In the genomic region with DNA sequence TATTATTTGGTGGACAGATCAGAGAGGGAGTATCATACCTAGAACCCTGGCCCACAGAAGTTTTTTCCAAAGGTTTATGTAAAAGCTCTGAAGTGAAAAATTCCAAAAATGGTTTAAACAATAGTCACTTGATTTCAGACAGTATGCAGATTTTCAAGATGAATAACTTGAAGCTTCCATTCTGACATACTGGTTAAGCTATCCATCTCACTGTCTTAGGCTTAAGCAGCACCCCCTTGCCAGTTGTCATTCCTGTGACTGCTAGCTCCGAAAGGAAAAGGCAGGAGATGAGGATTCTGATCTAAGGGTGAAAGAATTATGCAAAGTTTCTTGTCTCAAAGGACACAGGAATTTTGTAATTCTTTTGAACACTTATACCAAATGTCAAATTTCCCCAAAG, we compare ENCODE assay signal across 16 cellular contexts.
"Had no signal": no experiment of that assay in that cellular context is flagged by ENCODE, and none has a peak within 500 bp of the region (broad histone marks: within the 10 kb centered on the region; RNA-seq: fewer than 3 reads in every experiment).

No MANE protein-coding gene starts in this region.

- H3K36me3 Mint-ChIP-seq: activated naive CD8-positive, alpha-beta T cell treated with anti-CD3 and anti-CD28 coated beads, Interleukin-2, amount 10 ng/mL, durations not matched to agents 7 days and 5 days; memory B cell had no signal

- H3K27ac ChIP-seq: ascending aorta, cardiac muscle cell, thoracic aorta had no signal

- H3K4me3 Mint-ChIP-seq: activated naive CD8-positive, alpha-beta T cell treated with anti-CD3 and anti-CD28 coated beads, Interleukin-2, amount 10 ng/mL, durations not matched to agents 7 days and 5 days; activated T-helper 1 cell treated with anti-CD3 and anti-CD28 coated beads, Interleukin-12 subunit alpha, Interleukin-12 subunit beta, Interleukin-2, Interleukin-4 antibody, amounts not matched to agents 30 ng/mL and 10 ng/mL and 1 ng/mL, durations not matched to agents 14 hours and 24 hours and 36 hours; memory B cell; nephron progenitor cell had no signal

- H3K4me1 ChIP-seq: ascending aorta had no signal

- DNase-seq: activated naive CD8-positive, alpha-beta T cell treated with anti-CD3 and anti-CD28 coated beads, Interleukin-2, amount 10 ng/mL, durations not matched to agents 7 days and 5 days; erythroblast; left ventricle myocardium superior; nephron progenitor cell; occipital lobe; stimulated activated CD4-positive, alpha-beta T cell treated with anti-CD3 and anti-CD28 coated beads, Interleukin-12 subunit alpha, Interleukin-12 subunit beta, amount 100 ng/mL, for 4 hours; stimulated activated CD4-positive, alpha-beta T cell treated with anti-CD3 and anti-CD28 coated beads, Interleukin-2, amount 100 ng/mL, for 24 hours; T-helper 1 cell; T1000 had no signal

- H3K36me3 ChIP-seq: ascending aorta, cardiac muscle cell, thoracic aorta had no signal

- H3K27ac Mint-ChIP-seq: activated naive CD8-positive, alpha-beta T cell treated with anti-CD3 and anti-CD28 coated beads, Interleukin-2, amount 10 ng/mL, durations not matched to agents 7 days and 5 days; activated T-helper 1 cell treated with anti-CD3 and anti-CD28 coated beads, Interleukin-12 subunit alpha, Interleukin-12 subunit beta, Interleukin-2, Interleukin-4 antibody, amounts not matched to agents 30 ng/mL and 10 ng/mL and 1 ng/mL, durations not matched to agents 14 hours and 24 hours and 36 hours; memory B cell; nephron progenitor cell had no signal

- H3K27me3 ChIP-seq: ascending aorta, cardiac muscle cell had no signal

- ATAC-seq: activated CD4-positive, CD25-positive, alpha-beta regulatory T cell treated with anti-CD3 and anti-CD28 coated beads, Interleukin-2, amount 50 U/mL, for 24 hours; left ventricle myocardium superior; sciatic nerve had no signal

- H3K9me3 Mint-ChIP-seq: activated T-helper 1 cell treated with anti-CD3 and anti-CD28 coated beads, Interleukin-12 subunit alpha, Interleukin-12 subunit beta, Interleukin-2, Interleukin-4 antibody, amounts not matched to agents 30 ng/mL and 10 ng/mL and 1 ng/mL, durations not matched to agents 14 hours and 24 hours and 36 hours had no signal

- H3K9me3 ChIP-seq: ascending aorta, thoracic aorta had no signal

- H3K4me3 ChIP-seq: ascending aorta, cardiac muscle cell, thoracic aorta had no signal

- H3K4me1 Mint-ChIP-seq: activated naive CD8-positive, alpha-beta T cell treated with anti-CD3 and anti-CD28 coated beads, Interleukin-2, amount 10 ng/mL, durations not matched to agents 7 days and 5 days; memory B cell; nephron progenitor cell had no signal
